In the genomic region with DNA sequence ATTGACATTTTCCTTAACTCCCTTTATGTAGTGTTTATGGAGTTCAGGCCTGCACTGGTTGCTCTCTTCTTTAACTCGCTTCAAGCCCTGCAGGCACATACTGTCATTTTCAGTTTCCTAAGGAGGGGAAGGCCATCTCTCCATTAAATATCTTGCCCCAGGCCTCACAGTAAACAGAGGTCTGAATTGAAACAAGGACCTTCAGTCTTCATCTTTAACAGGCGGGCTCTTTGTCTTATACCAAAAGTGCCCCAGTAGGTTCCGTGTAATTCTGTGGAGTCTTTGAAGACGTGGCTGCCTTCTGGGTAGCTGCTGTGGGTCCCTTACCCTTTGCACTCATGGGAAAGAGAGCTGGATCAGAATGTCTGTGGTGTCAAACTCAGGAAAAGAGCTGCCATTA, we compare ENCODE assay signal across 14 cellular contexts.
DNase-seq lines count a peak whose midpoint lies in the region.
"Had no signal": no experiment of that assay in that cellular context is flagged by ENCODE, and none has a peak within 500 bp of the region (broad histone marks: within the 10 kb centered on the region; RNA-seq: fewer than 3 reads in every experiment).

No MANE protein-coding gene starts in this region.

- in situ Hi-C loops in SK-MEL-5 (cut with HindIII; ENCODE audit: low pct_unique_long_range_greater_than_20kb, low sequenced_read_pairs) = no loop called here

- peak; percentile 96 for DNase-seq in SK-MEL-5 (ENCODE audit: low read depth, low spot score)
- peak; percentile 85 for DNase-seq in islet precursor cell
- peak in 1 of 49 donors; percentile 32 for DNase-seq in substantia nigra (lab: John Stamatoyannopoulos, UW)
- no peak for DNase-seq in NCI-H1694 treated with DMSO at 0.1 percent for 48 hours (lab: John Stamatoyannopoulos, UW)
- DNase-seq in occipital lobe (lab: John Stamatoyannopoulos, UW) = no peak
- DNase-seq in retina = no peak
- DNase-seq: ACHN, AML-193, EL, KBM-7, NCI-H1417, NCI-H1930, NCI-H510A had no signal

- H3K27ac ChIP-seq in cingulate gyrus (ENCODE audit: low read depth, low read length) (peak overlapping the region; percentile 93), substantia nigra (ENCODE audit: low read depth, low read length, poor library complexity, severe bottlenecking) (peak overlapping the region; percentile 98)

Comparison
In these comparisons a context has a peak if more than half of its experiments do, and no peak if none do; other contexts are left out.
1. DNase-seq: peak in SK-MEL-5 (single experiment) and islet precursor cell (single experiment); none in NCI-H1694 treated with DMSO at 0.1 percent for 48 hours (single experiment), occipital lobe (single experiment) and retina (single experiment).